ENCODE assay signal across 14 cellular contexts in the genomic region with DNA sequence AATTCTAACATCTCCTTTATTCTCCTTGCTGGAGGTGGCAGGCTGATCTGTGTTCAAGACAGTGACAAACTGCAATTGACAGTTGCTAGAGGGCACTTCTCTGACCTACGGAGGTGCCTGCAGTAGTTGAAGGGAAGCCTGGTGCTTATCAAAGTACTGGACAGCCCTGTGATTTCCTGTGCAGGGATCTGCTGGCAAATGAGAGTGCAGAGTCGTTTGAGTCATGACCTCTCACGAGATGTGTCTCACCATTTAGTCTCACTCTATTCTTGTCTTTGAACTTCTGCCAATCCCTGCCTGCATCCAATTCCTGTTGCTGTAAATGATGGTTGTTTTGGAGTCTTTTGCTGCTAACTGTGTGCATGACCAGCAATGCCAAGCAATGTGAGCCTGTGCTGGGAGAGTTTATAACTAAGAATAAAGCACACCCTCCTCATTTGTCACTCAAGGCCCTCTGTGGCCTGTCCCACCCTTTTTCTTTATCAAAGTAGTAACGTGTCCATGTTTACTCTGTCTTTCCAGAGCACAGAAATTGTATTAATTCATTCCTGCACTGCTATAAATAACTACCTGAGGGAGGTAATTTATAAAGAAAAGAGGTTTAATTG. TPM values are rescaled to one million over a fixed set of nuclear protein-coding genes. Genes with fewer than 3 reads are reported as not detected.
DNase-seq lines count a peak whose midpoint lies in the region; ATAC-seq and TF ChIP-seq lines count a peak whose summit lies in the region.
"Had no signal": no experiment of that assay in that cellular context is flagged by ENCODE, and none has a peak within 500 bp of the region (broad histone marks: within the 10 kb centered on the region; RNA-seq: fewer than 3 reads in every experiment).

No MANE protein-coding gene starts in this region.

- no peaks in the 10 kb centered on the region for H3K79me2 ChIP-seq in mammary epithelial cell (ENCODE audit: insufficient read depth, low read length)
- H3K79me2 ChIP-seq: parathyroid adenoma had no signal

- H2AFZ ChIP-seq in mammary epithelial cell (ENCODE audit: low read depth, low read length): no peak overlapping the region
- H2AFZ ChIP-seq: parathyroid adenoma had no signal

- TF ChIP-seq CTCF in BE2C (IDR thresholded peaks at IDR 0.05; ENCODE audit: low read depth, low read length) (no peak), mammary epithelial cell (conservative IDR thresholded peaks at IDR 0.05 in 1 of 2, IDR thresholded peaks at IDR 0.05 in 1 of 2; ENCODE audit: extremely low read depth in 1 of 2, insufficient read depth in 1 of 2, low read depth in 1 of 2, low read length in 2 of 2) (no peak)

- in situ Hi-C loops in mammary epithelial cell (cut with MboI; ENCODE audit: low sequenced_read_pairs in 2 of 2): no loop called here

- WGBS in mammary epithelial cell (ENCODE audit: low coverage, missing lambda C conversion rate): 3% methylated on average over 4 of the region's 4 CpGs

- H3K9ac ChIP-seq in mammary epithelial cell (ENCODE audit: insufficient read depth, low read length): no peak overlapping the region
- H3K9ac ChIP-seq: parathyroid adenoma had no signal

- no peaks in the 10 kb centered on the region for H3K36me3 ChIP-seq in BE2C
- H3K36me3 ChIP-seq in mammary epithelial cell (ENCODE audit: insufficient read depth, low read length): no peaks in the 10 kb centered on the region

- no peaks in the 10 kb centered on the region for H3K4me1 ChIP-seq in BE2C
- H3K4me1 ChIP-seq in mammary epithelial cell (ENCODE audit: insufficient read depth, low read length): peaks cover 14% of the 10 kb centered on the region
- H3K4me1 ChIP-seq: parathyroid adenoma had no signal

- intact Hi-C loops in mammary epithelial cell (cut with micrococcal nuclease): no loop called here

- no TSS peak for BruUV-seq in mammary epithelial cell (replicated peaks; lab: Mats Ljungman, UMichigan)

- no peak overlapping the region for H3K4me3 ChIP-seq in BE2C (ENCODE audit: low read depth, low read length)
- no peak overlapping the region for H3K4me3 ChIP-seq in mammary epithelial cell (replicated peaks in 1 of 3; ENCODE audit: insufficient read depth in 1 of 3, low read depth in 2 of 3, low read length in 3 of 3)

- CTCF ChIA-PET in mammary epithelial cell (lab: Charles Lee; ENCODE audit: low non-redundant PET): no interaction called here

- H4K20me1 ChIP-seq in mammary epithelial cell (ENCODE audit: insufficient read depth, low read length): peaks cover 2% of the 10 kb centered on the region

- H3K9me3 ChIP-seq in BE2C (no peaks in the 10 kb centered on the region), mammary epithelial cell (replicated peaks; ENCODE audit: insufficient read depth, low read length) (no peaks in the 10 kb centered on the region)

- no peak for ATAC-seq in HG02885 (IDR thresholded peaks at IDR 0.05; ENCODE audit: poor library complexity, unreplicated experiment)
- no peak for ATAC-seq in GM21825 (IDR thresholded peaks at IDR 0.05; ENCODE audit: unreplicated experiment)
- ATAC-seq: activated naive CD8-positive, alpha-beta T cell treated with anti-CD3 and anti-CD28 coated beads, Interleukin-2, amount 50 U/mL, for 24 hours; T-cell had no signal

- H3K4me2 ChIP-seq in mammary epithelial cell (ENCODE audit: insufficient read depth, low read depth, low read length): no peak overlapping the region

- H3K27ac ChIP-seq in mammary epithelial cell (ENCODE audit: insufficient read depth, low read depth, low read length): no peak overlapping the region
- H3K27ac ChIP-seq: parathyroid adenoma had no signal

- DNase-seq in BE2C: peak; percentile 9
- peak; percentile 31 for DNase-seq in HT1080 (ENCODE audit: low read depth)
- DNase-seq in mammary epithelial cell: peak; percentile 17
- DNase-seq in islet precursor cell: peak; percentile 79
- no peak for DNase-seq in SHP77 treated with DMSO at 0.1 percent for 48 hours (lab: John Stamatoyannopoulos, UW)
- DNase-seq in NCI-H187 (lab: John Stamatoyannopoulos, UW): no peak
- DNase-seq: activated naive CD8-positive, alpha-beta T cell treated with anti-CD3 and anti-CD28 coated beads, Interleukin-2, amount 50 U/mL, for 24 hours; DMS153; NCI-H2171; T-cell had no signal

- no peaks in the 10 kb centered on the region; the same call in 1 of the 2 replicates for H3K27me3 ChIP-seq in BE2C
- H3K27me3 ChIP-seq in mammary epithelial cell (ENCODE audit: insufficient read depth, low read length): peaks cover 16% of the 10 kb centered on the region

- dilution Hi-C loops in mammary epithelial cell (cut with HindIII; ENCODE audit: low sequenced_read_pairs): no loop called here

RNA-seq across cellular contexts. Expression of gene MRGPRX2, which starts 34.6 kb away (rescaled TPM):
- not detected for polyA plus RNA-seq in BE2C (2012; ENCODE audit: insufficient read depth, insufficient read length, low read depth)
- not detected in 2 replicates for total RNA-seq in HT1080 (2014; rRNA removed; shearing (Covaris generic))
- polyA plus RNA-seq in HT1080 (2015; cell fraction: cytosol; rRNA removed): not detected in 2 replicates
- not detected in 2 replicates for polyA plus RNA-seq in HT1080 (2015; cell fraction: nucleus; rRNA removed)
- not detected for total RNA-seq in mammary epithelial cell
- polyA plus RNA-seq in mammary epithelial cell: not detected
- polyA minus RNA-seq in mammary epithelial cell: not detected
- total RNA-seq: T-cell, temporal lobe had no signal

Comparison
In these comparisons a context has a peak if more than half of its experiments do, and no peak if none do; other contexts are left out.
1. DNase-seq: peak in BE2C (single experiment), HT1080 (single experiment), mammary epithelial cell (single experiment) and islet precursor cell (single experiment); none in SHP77 treated with DMSO at 0.1 percent for 48 hours (single experiment) and NCI-H187 (0 of 2).